In genomic region chr9:117411547-117411946, GRCh38 we compare ENCODE assay signal across 1 cellular context.
TF ChIP-seq lines count a peak whose summit lies in the region.

No MANE protein-coding gene starts in this region.

TF ChIP-seq in WTC11, 78 proteins besides CTCF, POLR2A, EP300 and RAD21 (continued from another document):
- TF ChIP-seq PRDM15 (CRISPR knock-in tag; IDR thresholded peaks at IDR 0.05): no peak
TF ChIP-seq in WTC11: peak in this region for 0.
